18 cellular contexts compared by ENCODE assay signal in the genomic region with DNA sequence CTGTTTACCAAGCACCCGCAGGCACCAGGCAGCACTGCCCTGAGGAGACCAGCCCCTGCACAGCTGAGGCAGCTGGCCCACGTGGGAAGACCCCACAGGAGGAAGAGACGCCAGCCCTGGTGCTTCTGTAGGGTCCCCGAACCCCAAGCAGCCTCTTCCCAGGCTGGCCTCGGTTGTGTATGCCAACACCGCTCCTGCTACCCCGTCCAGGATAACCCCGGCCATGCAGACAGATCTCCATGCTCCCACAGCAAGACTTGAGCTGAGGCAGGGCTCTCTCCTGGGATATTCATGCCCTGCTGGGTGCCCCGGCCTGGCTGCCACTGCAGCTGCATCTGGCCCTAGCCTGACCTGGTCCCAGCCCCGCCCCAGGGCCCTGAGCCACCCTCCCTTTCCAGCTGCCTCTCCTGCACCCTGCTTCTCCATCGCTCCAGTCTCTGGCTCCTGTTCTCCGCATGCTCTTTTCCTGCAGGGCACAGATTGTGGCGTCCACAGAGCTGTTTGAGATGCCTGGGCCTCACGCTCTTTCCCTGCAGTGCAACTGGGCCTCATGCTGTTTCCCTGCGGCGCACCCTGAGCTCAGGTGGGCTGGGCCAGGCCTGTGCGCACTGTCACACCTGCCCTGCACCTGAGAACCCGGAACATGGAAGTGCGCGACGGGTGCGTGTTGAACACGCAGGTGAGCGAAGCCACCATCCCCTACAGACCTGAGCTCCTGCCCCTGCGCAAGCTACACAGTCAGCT.
A peak's percentile ranks its signal among the peaks of the same experiment; 100 is the strongest.
DNase-seq lines count a peak whose midpoint lies in the region; ATAC-seq, FAIRE-seq and TF ChIP-seq lines count a peak whose summit lies in the region.
"Had no signal": no experiment of that assay in that cellular context is flagged by ENCODE, and none has a peak within 500 bp of the region (broad histone marks: within the 10 kb centered on the region; RNA-seq: fewer than 3 reads in every experiment).

No MANE protein-coding gene starts in this region.

- no peak for DNase-seq in activated naive CD4-positive, alpha-beta T cell treated with anti-CD3 and anti-CD28 coated beads, Interleukin-2, amount 10 ng/mL, durations not matched to agents 7 days and 5 days
- DNase-seq in activated naive CD4-positive, alpha-beta T cell treated with anti-CD3 and anti-CD28 coated beads, Interleukin-2, amount 50 U/mL, for 16 hours = no peak
- DNase-seq in bronchial epithelial cell (ENCODE audit: low read depth) (no peak), left lobe of liver (ENCODE audit: low spot score) (no peak), Peyer's patch (no peak), cerebellar nuclear complex (lab: John Stamatoyannopoulos, UW) (no peak)
- no peak for DNase-seq in stimulated activated effector memory CD8-positive, alpha-beta T cell treated with anti-CD3 and anti-CD28 coated beads, Interleukin-12 subunit alpha, Interleukin-12 subunit beta, amount 100 ng/mL, for 72 hours (ENCODE audit: low spot score in 2 of 2)
- DNase-seq in CD8-positive, alpha-beta memory T cell = no peak
- DNase-seq: DMS153, EL, GOT3, HFFc6, NCI-H1092, NCI-H146, NCI-H2081 treated with DMSO at 0.1 percent for 48 hours, NCI-H226, NCI-H524 treated with DMSO at 0.1 percent for 48 hours, SIG-M5 had no signal

- no peak for TF ChIP-seq POLR2A in Peyer's patch (IDR thresholded peaks at IDR 0.05)

- POLR2A ChIA-PET in CD8-positive, alpha-beta memory T cell (lab: Charles Lee) = no interaction called here

- peaks cover 2% of the 10 kb centered on the region for H3K36me3 Mint-ChIP-seq in activated naive CD4-positive, alpha-beta T cell treated with anti-CD3 and anti-CD28 coated beads, Interleukin-2, amount 10 ng/mL, durations not matched to agents 7 days and 5 days
- no peaks in the 10 kb centered on the region for H3K36me3 Mint-ChIP-seq in stimulated activated effector memory CD8-positive, alpha-beta T cell treated with anti-CD3 and anti-CD28 coated beads, Interleukin-12 subunit alpha, Interleukin-12 subunit beta, amount 100 ng/mL, for 72 hours
- H3K36me3 Mint-ChIP-seq in CD8-positive, alpha-beta memory T cell = peaks cover 0 to 30% (median 0%) of the 10 kb centered on the region in 3 donors

- H3K27ac Mint-ChIP-seq in activated naive CD4-positive, alpha-beta T cell treated with anti-CD3 and anti-CD28 coated beads, Interleukin-2, amount 10 ng/mL, durations not matched to agents 7 days and 5 days = peak overlapping the region; percentile 50
- peak overlapping the region; percentile 73 for H3K27ac Mint-ChIP-seq in stimulated activated effector memory CD8-positive, alpha-beta T cell treated with anti-CD3 and anti-CD28 coated beads, Interleukin-12 subunit alpha, Interleukin-12 subunit beta, amount 100 ng/mL, for 72 hours
- peak overlapping the region in 1 of 8 donors; percentile 78 for H3K27ac Mint-ChIP-seq in CD8-positive, alpha-beta memory T cell
- H3K27ac Mint-ChIP-seq: HFFc6 had no signal

- H3K27ac ChIP-seq in Peyer's patch = no peak overlapping the region
- H3K27ac ChIP-seq in CD8-positive, alpha-beta memory T cell (ENCODE audit: low read depth, low read length) = no peak overlapping the region

- no peaks in the 10 kb centered on the region for H3K27me3 Mint-ChIP-seq in activated naive CD4-positive, alpha-beta T cell treated with anti-CD3 and anti-CD28 coated beads, Interleukin-2, amount 10 ng/mL, durations not matched to agents 7 days and 5 days
- H3K27me3 Mint-ChIP-seq in CD8-positive, alpha-beta memory T cell = no peaks in the 10 kb centered on the region

- CTCF ChIA-PET in activated naive CD4-positive, alpha-beta T cell treated with anti-CD3 and anti-CD28 coated beads, Interleukin-2, amount 10 ng/mL, durations not matched to agents 7 days and 5 days (lab: Charles Lee) = no interaction called here
- CTCF ChIA-PET in CD8-positive, alpha-beta memory T cell (lab: Charles Lee) = interaction anchor here (1.1 kb wide), 1 partner anchor 21 kb away, joined by 3 read pairs; no protein-coding TSS in a partner anchor

- FAIRE-seq in bronchial epithelial cell (lab: Jason Lieb, UNC) = peak; percentile 13

- ATAC-seq in left lobe of liver = peak; percentile 14
- peak; percentile 21 for ATAC-seq in stimulated activated effector memory CD8-positive, alpha-beta T cell treated with anti-CD3 and anti-CD28 coated beads, Interleukin-12 subunit alpha, Interleukin-12 subunit beta, amount 100 ng/mL, for 72 hours

- H3K9me3 Mint-ChIP-seq in activated naive CD4-positive, alpha-beta T cell treated with anti-CD3 and anti-CD28 coated beads, Interleukin-2, amount 10 ng/mL, durations not matched to agents 7 days and 5 days = no peaks in the 10 kb centered on the region
- no peaks in the 10 kb centered on the region for H3K9me3 Mint-ChIP-seq in stimulated activated effector memory CD8-positive, alpha-beta T cell treated with anti-CD3 and anti-CD28 coated beads, Interleukin-12 subunit alpha, Interleukin-12 subunit beta, amount 100 ng/mL, for 72 hours
- H3K9me3 Mint-ChIP-seq in CD8-positive, alpha-beta memory T cell = no peaks in the 10 kb centered on the region
- H3K9me3 Mint-ChIP-seq: HFFc6 had no signal

- no peaks in the 10 kb centered on the region for H3K4me1 Mint-ChIP-seq in activated naive CD4-positive, alpha-beta T cell treated with anti-CD3 and anti-CD28 coated beads, Interleukin-2, amount 10 ng/mL, durations not matched to agents 7 days and 5 days
- peaks cover 12% of the 10 kb centered on the region for H3K4me1 Mint-ChIP-seq in stimulated activated effector memory CD8-positive, alpha-beta T cell treated with anti-CD3 and anti-CD28 coated beads, Interleukin-12 subunit alpha, Interleukin-12 subunit beta, amount 100 ng/mL, for 72 hours
- H3K4me1 Mint-ChIP-seq in CD8-positive, alpha-beta memory T cell = peaks cover 0 to 24% (median 1%) of the 10 kb centered on the region in 3 donors

- H3K36me3 ChIP-seq in bronchial epithelial cell (ENCODE audit: control insufficient read depth, insufficient read depth, low read length) (no peaks in the 10 kb centered on the region), Peyer's patch (no peaks in the 10 kb centered on the region)
- H3K36me3 ChIP-seq in CD8-positive, alpha-beta memory T cell (ENCODE audit: insufficient read depth, low read length) = no peaks in the 10 kb centered on the region

- H3K4me3 Mint-ChIP-seq in activated naive CD4-positive, alpha-beta T cell treated with anti-CD3 and anti-CD28 coated beads, Interleukin-2, amount 10 ng/mL, durations not matched to agents 7 days and 5 days = no peak overlapping the region
- no peak overlapping the region for H3K4me3 Mint-ChIP-seq in stimulated activated effector memory CD8-positive, alpha-beta T cell treated with anti-CD3 and anti-CD28 coated beads, Interleukin-12 subunit alpha, Interleukin-12 subunit beta, amount 100 ng/mL, for 72 hours
- no peak overlapping the region for H3K4me3 Mint-ChIP-seq in CD8-positive, alpha-beta memory T cell
- H3K4me3 Mint-ChIP-seq: HFFc6 had no signal

- no peak overlapping the region for H3K4me3 ChIP-seq in bronchial epithelial cell (ENCODE audit: low read depth, low read length)
- no peak overlapping the region for H3K4me3 ChIP-seq in Peyer's patch
- no peak overlapping the region for H3K4me3 ChIP-seq in CD8-positive, alpha-beta memory T cell (ENCODE audit: low read length)

- no peaks in the 10 kb centered on the region for H3K9me3 ChIP-seq in Peyer's patch
- no peaks in the 10 kb centered on the region for H3K9me3 ChIP-seq in CD8-positive, alpha-beta memory T cell (ENCODE audit: low read length)

- H3K27me3 ChIP-seq in bronchial epithelial cell (ENCODE audit: control insufficient read depth, insufficient read depth, low read length) = no peaks in the 10 kb centered on the region
- H3K27me3 ChIP-seq in Peyer's patch = no peaks in the 10 kb centered on the region
- H3K27me3 ChIP-seq in CD8-positive, alpha-beta memory T cell (ENCODE audit: insufficient read depth, low read length, poor library complexity, severe bottlenecking) = no peaks in the 10 kb centered on the region

- TF ChIP-seq CTCF in bronchial epithelial cell (IDR thresholded peaks at IDR 0.05; ENCODE audit: insufficient read depth, low read length, severe bottlenecking) (no peak), Peyer's patch (IDR thresholded peaks at IDR 0.05) (no peak)

- H3K4me1 ChIP-seq in Peyer's patch = no peaks in the 10 kb centered on the region
- no peaks in the 10 kb centered on the region for H3K4me1 ChIP-seq in CD8-positive, alpha-beta memory T cell (ENCODE audit: insufficient read depth, low read length)
